25 cellular contexts compared by ENCODE assay signal in genomic region chr4:5852806-5853205, GRCh38. TPM values are rescaled to one million over a fixed set of nuclear protein-coding genes. Genes with fewer than 3 reads are reported as not detected.
"Had no signal": no experiment of that assay in that cellular context is flagged by ENCODE, and none has a peak within 500 bp of the region (broad histone marks: within the 10 kb centered on the region; RNA-seq: fewer than 3 reads in every experiment).

No MANE protein-coding gene starts in this region.

- FAIRE-seq: endothelial cell of umbilical vein had no signal

- H3K9me3 ChIP-seq: heart left ventricle, neutrophil, spleen, testis, upper lobe of right lung, vagina had no signal

- H3K4me3 ChIP-seq: heart left ventricle, lung, spleen, testis, tibial nerve, upper lobe of right lung, vagina had no signal

- ATAC-seq: foreskin keratinocyte; heart left ventricle; left colon; left ventricle myocardium superior; sciatic nerve; stimulated activated naive B cell treated with anti-CD40 and anti-IgM and Interleukin-4, amounts not matched to agents 10 μg/mL and 1 μg/mL and 100 μg/mL, for 72 hours; stimulated activated naive CD8-positive, alpha-beta T cell treated with anti-CD3 and anti-CD28 coated beads, Interleukin-15, amount 100 ng/mL, for 72 hours; upper lobe of right lung had no signal

- H3K4me1 Mint-ChIP-seq: naive B cell; nephron; stimulated activated naive B cell treated with anti-CD40 and anti-IgM and Interleukin-4, amounts not matched to agents 10 μg/mL and 1 μg/mL and 100 μg/mL, for 72 hours; stimulated activated naive CD8-positive, alpha-beta T cell treated with anti-CD3 and anti-CD28 coated beads, Interleukin-15, amount 100 ng/mL, for 72 hours had no signal

- DNase-seq: erythroblast; foreskin keratinocyte; heart left ventricle; hippocampal formation; left colon; left ventricle myocardium superior; mesendoderm; naive B cell; posterior cingulate gyrus; spleen; stimulated activated CD4-positive, alpha-beta T cell treated with anti-CD3 and anti-CD28 coated beads, Interleukin-15, amount 100 ng/mL, for 24 hours; stimulated activated CD4-positive, alpha-beta T cell treated with anti-CD3 and anti-CD28 coated beads, Interleukin-1b, Interleukin-23, amount 100 ng/mL, for 48 hours; stimulated activated CD4-positive, alpha-beta T cell treated with anti-CD3 and anti-CD28 coated beads, Interleukin-4, amount 100 ng/mL, for 24 hours; stimulated activated naive B cell treated with anti-CD40 and anti-IgM and Interleukin-4, amounts not matched to agents 10 μg/mL and 1 μg/mL and 100 μg/mL, for 72 hours; stimulated activated naive CD8-positive, alpha-beta T cell treated with anti-CD3 and anti-CD28 coated beads, Interleukin-15, amount 100 ng/mL, for 72 hours; testis; upper lobe of right lung had no signal

- H3K36me3 ChIP-seq: heart left ventricle, neutrophil, spleen, tibial nerve, upper lobe of right lung, vagina had no signal

- H3K36me3 Mint-ChIP-seq: naive B cell; stimulated activated naive B cell treated with anti-CD40 and anti-IgM and Interleukin-4, amounts not matched to agents 10 μg/mL and 1 μg/mL and 100 μg/mL, for 72 hours had no signal

- H3K4me3 Mint-ChIP-seq: dendritic cell treated with granulocyte-macrophage colony-stimulating factor and Interleukin-4, amounts not matched to agents 40 ng/mL and 50 ng/mL, for 4 days; naive B cell; nephron; stimulated activated naive B cell treated with anti-CD40 and anti-IgM and Interleukin-4, amounts not matched to agents 10 μg/mL and 1 μg/mL and 100 μg/mL, for 72 hours; stimulated activated naive CD8-positive, alpha-beta T cell treated with anti-CD3 and anti-CD28 coated beads, Interleukin-15, amount 100 ng/mL, for 72 hours had no signal

- H3K27ac ChIP-seq: foreskin keratinocyte, heart left ventricle, neutrophil, spleen, testis, tibial nerve, upper lobe of right lung, vagina had no signal

- H3K9me3 Mint-ChIP-seq: dendritic cell treated with granulocyte-macrophage colony-stimulating factor and Interleukin-4, amounts not matched to agents 40 ng/mL and 50 ng/mL, for 4 days; nephron; stimulated activated naive B cell treated with anti-CD40 and anti-IgM and Interleukin-4, amounts not matched to agents 10 μg/mL and 1 μg/mL and 100 μg/mL, for 72 hours; stimulated activated naive CD8-positive, alpha-beta T cell treated with anti-CD3 and anti-CD28 coated beads, Interleukin-15, amount 100 ng/mL, for 72 hours had no signal

- H3K27me3 ChIP-seq: foreskin keratinocyte, neutrophil, testis, tibial nerve, upper lobe of right lung, vagina had no signal

- H3K27ac Mint-ChIP-seq: dendritic cell treated with granulocyte-macrophage colony-stimulating factor and Interleukin-4, amounts not matched to agents 40 ng/mL and 50 ng/mL, for 4 days; naive B cell; nephron; stimulated activated naive B cell treated with anti-CD40 and anti-IgM and Interleukin-4, amounts not matched to agents 10 μg/mL and 1 μg/mL and 100 μg/mL, for 72 hours; stimulated activated naive CD8-positive, alpha-beta T cell treated with anti-CD3 and anti-CD28 coated beads, Interleukin-15, amount 100 ng/mL, for 72 hours had no signal

RNA-seq across cellular contexts. Expression of gene CRMP1, which starts 40.1 kb away (rescaled TPM):
- polyA plus RNA-seq: foreskin keratinocyte had no signal
